9 cellular contexts compared by ENCODE assay signal in genomic region chr19:2289714-2290435, GRCh38. TPM values are rescaled to one million over a fixed set of nuclear protein-coding genes. Genes with fewer than 3 reads are reported as not detected.
DNase-seq lines count a peak whose midpoint lies in the region; ATAC-seq and TF ChIP-seq lines count a peak whose summit lies in the region.
"Had no signal": no experiment of that assay in that cellular context is flagged by ENCODE, and none has a peak within 500 bp of the region (broad histone marks: within the 10 kb centered on the region; RNA-seq: fewer than 3 reads in every experiment).

No MANE protein-coding gene starts in this region.

- H3K27ac ChIP-seq in CD8-positive, alpha-beta T cell (ENCODE audit: low read depth, low read length), result peak overlapping the region; percentile 71
- H3K27ac ChIP-seq in HUES48 (ENCODE audit: low read depth, low read length), result no peak overlapping the region
- H3K27ac ChIP-seq in gastroesophageal sphincter, result peak overlapping the region in 1 of 4 donors; percentile 56
- peak overlapping the region in 3 of 4 donors; percentile 17 to 37 (median 31) for H3K27ac ChIP-seq in sigmoid colon

- H3K36me3 ChIP-seq in CD8-positive, alpha-beta T cell (ENCODE audit: insufficient read depth, low read length), result no peaks in the 10 kb centered on the region
- H3K36me3 ChIP-seq in HUES48 (ENCODE audit: control insufficient read depth, insufficient read depth, low read length) (no peaks in the 10 kb centered on the region), gastroesophageal sphincter (no peaks in the 10 kb centered on the region), sigmoid colon (no peaks in the 10 kb centered on the region)

- peak in 6 of 7 experiments; percentile 52 to 88 (median 61) for DNase-seq in CD8-positive, alpha-beta T cell
- DNase-seq in activated CD4-positive, alpha-beta T cell treated with anti-CD3 and anti-CD28 coated beads for 48 hours, result peak; percentile 57
- DNase-seq in sigmoid colon, result no peak

- H3K27ac Mint-ChIP-seq in CD8-positive, alpha-beta T cell, result peak overlapping the region; percentile 90

- H3K4me3 Mint-ChIP-seq in CD8-positive, alpha-beta T cell, result peak overlapping the region; percentile 90

- CTCF ChIA-PET in CD8-positive, alpha-beta T cell (lab: Charles Lee), result interaction anchor here (1.1 to 8.5 kb wide), 3 partner anchors 15 to 40 kb away, joined by 3 to 58 read pairs (median 6); no protein-coding TSS in a partner anchor

- H3K9me3 ChIP-seq in CD8-positive, alpha-beta T cell (ENCODE audit: low read length), result no peaks in the 10 kb centered on the region
- H3K9me3 ChIP-seq in HUES48 (ENCODE audit: control insufficient read depth, insufficient read depth, low read length) (no peaks in the 10 kb centered on the region), gastroesophageal sphincter (no peaks in the 10 kb centered on the region), sigmoid colon (no peaks in the 10 kb centered on the region)

- H3K27me3 ChIP-seq in CD8-positive, alpha-beta T cell (ENCODE audit: insufficient read depth, low read length), result no peaks in the 10 kb centered on the region
- H3K27me3 ChIP-seq in HUES48 (ENCODE audit: control insufficient read depth, insufficient read depth, low read length) (peaks cover 76% of the 10 kb centered on the region), gastroesophageal sphincter (peaks cover 61% of the 10 kb centered on the region), sigmoid colon (peaks cover 30 to 54% (median 44%) of the 10 kb centered on the region in 3 donors)

- peaks cover 12% of the 10 kb centered on the region for H3K36me3 Mint-ChIP-seq in CD8-positive, alpha-beta T cell

- H3K4me3 ChIP-seq in CD8-positive, alpha-beta T cell (ENCODE audit: low read depth, low read length), result peak overlapping the region; percentile 77
- H3K4me3 ChIP-seq in HUES48 (ENCODE audit: low read depth, low read length) (peak overlapping the region; percentile 30; the same call in 1 of the 2 replicates), gastroesophageal sphincter (peak overlapping the region in 1 of 2 donors; percentile 50), sigmoid colon (peak overlapping the region in 3 of 4 donors; percentile 28 to 46 (median 40))

- no peak for TF ChIP-seq CTCF in CD8-positive, alpha-beta T cell (IDR thresholded peaks at IDR 0.05)
- no peak for TF ChIP-seq CTCF in gastroesophageal sphincter (IDR thresholded peaks at IDR 0.05)
- TF ChIP-seq CTCF in sigmoid colon (IDR thresholded peaks at IDR 0.05), result no peak

- ATAC-seq in CD8-positive, alpha-beta T cell, result peak; percentile 66
- ATAC-seq in gastroesophageal sphincter (peak; percentile 37), HG02798 (IDR thresholded peaks at IDR 0.05; ENCODE audit: poor library complexity, unreplicated experiment) (no peak), GM21529 (IDR thresholded peaks at IDR 0.05; ENCODE audit: unreplicated experiment) (no peak), HG02642 (IDR thresholded peaks at IDR 0.05; ENCODE audit: poor library complexity, unreplicated experiment) (no peak)

- intact Hi-C loops in CD8-positive, alpha-beta T cell (cut with DNase I, micrococcal nuclease), result loop anchor here (1.0 to 5.0 kb wide), 2 partner anchors 37 to 38 kb away; partner anchors contain the start of genes LSM7 (in 2 of the 2) and SPPL2B (in 2 of the 2)
- intact Hi-C loops in sigmoid colon (cut with DNase I), result no loop called here

- POLR2A ChIA-PET in CD8-positive, alpha-beta T cell (lab: Charles Lee), result interaction anchor here (0.9 to 1.7 kb wide), 10 partner anchors 8 to 188 kb away, joined by 3 to 9 read pairs (median 4); partner anchors contain the start of genes GADD45B and LMNB2

- H3K4me1 ChIP-seq in CD8-positive, alpha-beta T cell (ENCODE audit: insufficient read depth, low read length), result peaks cover 21% of the 10 kb centered on the region
- no peaks in the 10 kb centered on the region; the same call in 1 of the 2 replicates for H3K4me1 ChIP-seq in HUES48 (ENCODE audit: control insufficient read depth, insufficient read depth, low read length)
- H3K4me1 ChIP-seq in gastroesophageal sphincter, result peaks cover 0 to 38% (median 31%) of the 10 kb centered on the region in 3 donors
- peaks cover 0 to 41% (median 37%) of the 10 kb centered on the region in 4 donors for H3K4me1 ChIP-seq in sigmoid colon

- no peak overlapping the region for H3K9ac ChIP-seq in HUES48 (ENCODE audit: low read depth, low read length)

- TF ChIP-seq EP300 in gastroesophageal sphincter (IDR thresholded peaks at IDR 0.05), result no peak
- TF ChIP-seq EP300 in sigmoid colon (IDR thresholded peaks at IDR 0.05), result no peak

- no peak for TF ChIP-seq POLR2A in gastroesophageal sphincter (IDR thresholded peaks at IDR 0.05)
- no peak for TF ChIP-seq POLR2A in sigmoid colon (IDR thresholded peaks at IDR 0.05)

- WGBS in gastroesophageal sphincter (ENCODE audit: low coverage in 1 of 2), 2 donors, result 0% methylated on average over 1 of the region's 74 CpGs; no CpG with 5 or more reads in 1 of the 2 donors
- 1% methylated on average over 74 of the region's 74 CpGs for WGBS in sigmoid colon, 2 donors

- no peaks in the 10 kb centered on the region for H3K27me3 Mint-ChIP-seq in CD8-positive, alpha-beta T cell (ENCODE audit: low read depth)

- peaks cover 33% of the 10 kb centered on the region for H3K4me1 Mint-ChIP-seq in CD8-positive, alpha-beta T cell (ENCODE audit: low read depth)

- H3K9me3 Mint-ChIP-seq in CD8-positive, alpha-beta T cell, result no peaks in the 10 kb centered on the region

RNA-seq across cellular contexts. Expression of gene PEAK3, which starts 7.9 kb away (rescaled TPM):
- not detected for total RNA-seq in CD8-positive, alpha-beta T cell
- 1 to 10 TPM in 1 of 4 donors, under 1 TPM in 2, not detected in 1; 0.16 to 1.3 (median 0.27) TPM for total RNA-seq in gastroesophageal sphincter
- under 1 TPM; 0.41 to 0.82 (median 0.63) TPM for total RNA-seq in sigmoid colon
- polyA plus RNA-seq in sigmoid colon, result under 1 TPM; under 0.01 to 0.74 (median 0.46) TPM

RNA-seq across cellular contexts. Expression of gene LINGO3, which starts 18.1 kb away (rescaled TPM):
- total RNA-seq in CD8-positive, alpha-beta T cell, result under 1 TPM; 0.33 to 0.46 TPM
- total RNA-seq in gastroesophageal sphincter, result not detected
- under 1 TPM in 1 of 4 donors, not detected in 3; 0.14 TPM for total RNA-seq in sigmoid colon
- polyA plus RNA-seq in sigmoid colon, result under 1 TPM in 1 of 3 donors, not detected in 2; 0.70 TPM

RNA-seq across cellular contexts. Expression of gene JSRP1, which starts 33.7 kb away (rescaled TPM):
- total RNA-seq in CD8-positive, alpha-beta T cell, result under 1 TPM in 1 of 2 experiments, not detected in 1; 0.92 TPM
- total RNA-seq in gastroesophageal sphincter (under 1 TPM in 1 of 4 donors, not detected in 3; 0.37 TPM), sigmoid colon (under 1 TPM in 1 of 4 donors, not detected in 3; 0.36 TPM)
- polyA plus RNA-seq in sigmoid colon, result 1 to 10 TPM in 2 of 3 donors, not detected in 1; 1.0 to 1.6 TPM
- total RNA-seq: temporal lobe had no signal

RNA-seq across cellular contexts. Expression of gene LSM7, which starts 38.5 kb away (rescaled TPM):
- total RNA-seq in CD8-positive, alpha-beta T cell, result 100 to 1,000 TPM; 103 to 113 TPM
- total RNA-seq in gastroesophageal sphincter (10 to 100 TPM; 52.3 to 86.1 (median 77.7) TPM), sigmoid colon (100 to 1,000 TPM in 2 of 4 donors, 10 to 100 TPM in 2; 51.5 to 139 (median 100) TPM)
- 100 to 1,000 TPM; 234 to 427 (median 235) TPM for polyA plus RNA-seq in sigmoid colon

RNA-seq across cellular contexts. Expression of gene SPPL2B, which starts 38.6 kb away (rescaled TPM):
- 100 to 1,000 TPM; 123 to 126 TPM for total RNA-seq in CD8-positive, alpha-beta T cell
- total RNA-seq in gastroesophageal sphincter (10 to 100 TPM; 18.5 to 32.7 (median 30.9) TPM), sigmoid colon (10 to 100 TPM; 14.6 to 47.4 (median 24.0) TPM)
- polyA plus RNA-seq in sigmoid colon, result 100 to 1,000 TPM in 1 of 3 donors, 10 to 100 TPM in 1, 1 to 10 TPM in 1; 6.0 to 145 (median 12.0) TPM

Comparison
In these comparisons a context has a peak if more than half of its experiments do, and no peak if none do; other contexts are left out.
1. ATAC-seq: peak in CD8-positive, alpha-beta T cell (single experiment) and gastroesophageal sphincter (single experiment); none in HG02798 (single experiment), GM21529 (single experiment) and HG02642 (single experiment).